ENCODE assay signal across 13 cellular contexts in the genomic region with DNA sequence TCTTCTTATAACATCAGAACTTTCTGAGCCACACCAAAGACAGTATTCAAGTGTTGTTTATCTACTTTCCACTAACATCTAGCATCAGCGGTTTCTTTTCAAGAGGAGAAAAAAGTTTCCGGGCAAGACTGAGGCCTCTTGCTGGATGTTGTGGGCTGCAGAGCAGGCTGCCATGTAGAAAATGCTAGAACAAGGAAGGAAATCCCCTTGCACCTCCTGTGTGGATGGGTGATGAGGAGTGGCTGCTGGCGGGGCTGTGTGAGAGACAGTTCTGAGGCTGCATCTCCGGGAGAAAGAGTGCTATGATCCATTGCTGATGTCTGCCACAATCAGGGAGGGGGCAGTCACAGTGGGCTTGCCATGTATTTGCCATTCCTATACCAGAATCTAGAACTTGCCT. TPM values are rescaled to one million over a fixed set of nuclear protein-coding genes. Genes with fewer than 3 reads are reported as not detected.
DNase-seq lines count a peak whose midpoint lies in the region; ATAC-seq, FAIRE-seq and TF ChIP-seq lines count a peak whose summit lies in the region.
"Had no signal": no experiment of that assay in that cellular context is flagged by ENCODE, and none has a peak within 500 bp of the region (broad histone marks: within the 10 kb centered on the region; RNA-seq: fewer than 3 reads in every experiment).

No MANE protein-coding gene starts in this region.

- no peaks in the 10 kb centered on the region for H3K36me3 ChIP-seq in right lobe of liver
- H3K36me3 ChIP-seq: gastrocnemius medialis had no signal

- no peak for ATAC-seq in HG03196 (IDR thresholded peaks at IDR 0.05; ENCODE audit: unreplicated experiment)
- ATAC-seq in right lobe of liver: no peak
- no peak for ATAC-seq in HG03139 (IDR thresholded peaks at IDR 0.05; ENCODE audit: unreplicated experiment)
- ATAC-seq in HG03159 (IDR thresholded peaks at IDR 0.05; ENCODE audit: unreplicated experiment): no peak
- ATAC-seq: gastrocnemius medialis had no signal

- no peaks in the 10 kb centered on the region for H3K9me3 Mint-ChIP-seq in activated naive CD4-positive, alpha-beta T cell treated with anti-CD3 and anti-CD28 coated beads, Interleukin-2, amount 10 ng/mL, durations not matched to agents 7 days and 5 days

- TF ChIP-seq POLR2A in GM12892 (IDR thresholded peaks at IDR 0.05; ENCODE audit: low read depth, low read length): no peak
- no peak for TF ChIP-seq POLR2A in right lobe of liver (IDR thresholded peaks at IDR 0.05)

- CTCF ChIA-PET in activated naive CD4-positive, alpha-beta T cell treated with anti-CD3 and anti-CD28 coated beads, Interleukin-2, amount 10 ng/mL, durations not matched to agents 7 days and 5 days (lab: Charles Lee): interaction anchor here (0.8 kb wide), 1 partner anchor 10 kb away, joined by 4 read pairs; no protein-coding TSS in a partner anchor

- intact Hi-C loops in right lobe of liver (cut with DNase I): no loop called here

- DNase-seq in GM12892 (ENCODE audit: insufficient read length) (no peak), right lobe of liver (no peak)
- peak; percentile 42 for DNase-seq in activated CD4-positive, alpha-beta T cell treated with anti-CD3 and anti-CD28 coated beads, Interleukin-2, amount 50 U/mL, for 1 hour
- peak; percentile 73 for DNase-seq in activated naive CD4-positive, alpha-beta T cell treated with anti-CD3 and anti-CD28 coated beads, Interleukin-2, amount 10 ng/mL, durations not matched to agents 7 days and 5 days
- peak; percentile 17 to 24 for DNase-seq in stimulated activated CD4-positive, alpha-beta T cell treated with anti-CD3 and anti-CD28 coated beads, Interleukin-1b, Interleukin-23, amount 100 ng/mL, for 4 hours (ENCODE audit: low read depth in 2 of 2)
- DNase-seq: dorsolateral prefrontal cortex, gastrocnemius medialis, NCI-H2171 treated with DMSO at 0.1 percent for 48 hours had no signal

- no peaks in the 10 kb centered on the region for H3K4me1 ChIP-seq in right lobe of liver
- H3K4me1 ChIP-seq: gastrocnemius medialis had no signal

- FAIRE-seq in GM12892 (lab: Jason Lieb, UNC): peak; percentile 77
- FAIRE-seq: urothelium cell line had no signal

- H3K27ac Mint-ChIP-seq in activated naive CD4-positive, alpha-beta T cell treated with anti-CD3 and anti-CD28 coated beads, Interleukin-2, amount 10 ng/mL, durations not matched to agents 7 days and 5 days: peak overlapping the region; percentile 95

- WGBS in right lobe of liver (ENCODE audit: insufficient coverage, low coverage, low lambda C conversion rate, missing lambda C conversion rate): 62% methylated on average over 4 of the region's 4 CpGs

- no peaks in the 10 kb centered on the region for H3K36me3 Mint-ChIP-seq in activated naive CD4-positive, alpha-beta T cell treated with anti-CD3 and anti-CD28 coated beads, Interleukin-2, amount 10 ng/mL, durations not matched to agents 7 days and 5 days

- peaks cover 59% of the 10 kb centered on the region for H3K4me1 Mint-ChIP-seq in activated naive CD4-positive, alpha-beta T cell treated with anti-CD3 and anti-CD28 coated beads, Interleukin-2, amount 10 ng/mL, durations not matched to agents 7 days and 5 days

- H3K4me3 Mint-ChIP-seq in activated naive CD4-positive, alpha-beta T cell treated with anti-CD3 and anti-CD28 coated beads, Interleukin-2, amount 10 ng/mL, durations not matched to agents 7 days and 5 days: no peak overlapping the region

- no peak overlapping the region for H3K4me3 ChIP-seq in right lobe of liver
- H3K4me3 ChIP-seq: dorsolateral prefrontal cortex, gastrocnemius medialis had no signal

- no peaks in the 10 kb centered on the region for H3K9me3 ChIP-seq in right lobe of liver
- H3K9me3 ChIP-seq: gastrocnemius medialis had no signal

- H3K27me3 Mint-ChIP-seq in activated naive CD4-positive, alpha-beta T cell treated with anti-CD3 and anti-CD28 coated beads, Interleukin-2, amount 10 ng/mL, durations not matched to agents 7 days and 5 days: peaks cover 11% of the 10 kb centered on the region

- H3K27me3 ChIP-seq in right lobe of liver: no peaks in the 10 kb centered on the region
- H3K27me3 ChIP-seq: gastrocnemius medialis had no signal

- TF ChIP-seq CTCF in right lobe of liver (IDR thresholded peaks at IDR 0.05): no peak

- no peak overlapping the region for H3K27ac ChIP-seq in right lobe of liver
- H3K27ac ChIP-seq: dorsolateral prefrontal cortex, gastrocnemius medialis, HL-60 had no signal

RNA-seq across cellular contexts. Expression of a gene that starts 37.8 kb away (rescaled TPM):
- polyA plus RNA-seq in GM12892 (2012; ENCODE audit: missing spikeins): 193 TPM
- total RNA-seq in right lobe of liver: 10 to 100 TPM; 32.8 to 51.7 (median 36.2) TPM

Comparison
In these comparisons a context has a peak if more than half of its experiments do, and no peak if none do; other contexts are left out.
1. DNase-seq: peak in activated CD4-positive, alpha-beta T cell treated with anti-CD3 and anti-CD28 coated beads, Interleukin-2, amount 50 U/mL, for 1 hour (single experiment), activated naive CD4-positive, alpha-beta T cell treated with anti-CD3 and anti-CD28 coated beads, Interleukin-2, amount 10 ng/mL, durations not matched to agents 7 days and 5 days (single experiment) and stimulated activated CD4-positive, alpha-beta T cell treated with anti-CD3 and anti-CD28 coated beads, Interleukin-1b, Interleukin-23, amount 100 ng/mL, for 4 hours (2 of 2); none in GM12892 (single experiment) and right lobe of liver (0 of 3).